ENCODE assay signal across 19 cellular contexts in the genomic region with DNA sequence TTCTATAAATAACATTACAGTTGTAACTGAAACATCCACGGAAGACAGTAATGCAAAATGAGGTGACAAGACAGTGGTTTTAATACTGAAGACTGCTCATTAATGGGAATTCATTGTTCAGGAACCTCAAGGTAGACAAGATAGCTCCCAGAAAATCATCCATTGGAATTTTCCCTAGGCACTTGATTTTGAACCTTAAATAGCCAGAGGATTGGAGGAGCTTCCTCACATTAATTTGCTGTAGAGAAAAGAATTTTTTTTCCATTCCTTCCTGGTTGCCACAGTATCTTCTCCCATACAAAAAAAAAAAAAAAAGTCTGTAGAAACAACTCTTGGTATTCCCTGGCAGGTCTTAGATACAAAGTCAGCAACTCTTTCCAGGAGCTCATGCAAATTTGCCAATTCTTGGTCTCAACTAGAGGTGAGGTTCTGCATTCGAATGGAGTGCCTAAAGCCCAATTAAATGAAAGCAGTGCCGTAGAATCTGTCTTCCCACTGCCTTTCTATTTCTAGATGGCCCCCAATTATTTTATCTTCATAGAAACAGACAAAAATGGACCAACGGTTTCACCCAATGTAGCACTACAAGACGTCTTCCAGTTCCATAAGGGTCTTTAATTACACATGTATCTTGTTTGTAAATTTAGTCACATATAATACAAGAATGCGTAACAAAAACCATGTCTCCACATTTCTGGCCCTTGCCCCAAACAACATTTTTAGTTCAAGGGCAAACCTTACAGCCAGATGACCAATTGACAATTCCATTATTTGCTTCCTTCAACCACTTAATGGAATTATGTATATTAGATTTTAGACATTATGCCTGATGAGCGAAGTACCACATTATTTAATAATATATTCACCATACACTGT. TPM values are rescaled to one million over a fixed set of nuclear protein-coding genes. Genes with fewer than 3 reads are reported as not detected.
DNase-seq lines count a peak whose midpoint lies in the region; ATAC-seq lines count a peak whose summit lies in the region.
"Had no signal": no experiment of that assay in that cellular context is flagged by ENCODE, and none has a peak within 500 bp of the region (broad histone marks: within the 10 kb centered on the region; RNA-seq: fewer than 3 reads in every experiment).

No MANE protein-coding gene starts in this region.

- H2BK5ac ChIP-seq in mesenchymal stem cell (ENCODE audit: low read depth, low read length, poor library complexity, severe bottlenecking): no peak overlapping the region

- WGBS in mesenchymal stem cell: 93% methylated on average over 6 of the region's 7 CpGs

- no peak overlapping the region for H2AFZ ChIP-seq in mesenchymal stem cell (ENCODE audit: low read depth, low read length)
- H2AFZ ChIP-seq: parathyroid adenoma had no signal

- no peak overlapping the region for H3K18ac ChIP-seq in mesenchymal stem cell (ENCODE audit: low read depth in 1 of 2, low read length in 2 of 2)

- H3K9ac ChIP-seq in mesenchymal stem cell (ENCODE audit: low read length): peak overlapping the region; percentile 10
- H3K9ac ChIP-seq: BLaER1, parathyroid adenoma had no signal

- no peak overlapping the region for H2AK5ac ChIP-seq in mesenchymal stem cell (ENCODE audit: low read length, severe bottlenecking)

- peak overlapping the region; percentile 40 for H3K27ac ChIP-seq in mesenchymal stem cell (ENCODE audit: low read length, poor library complexity, severe bottlenecking)
- H3K27ac ChIP-seq: BLaER1, foreskin keratinocyte, parathyroid adenoma, thoracic aorta had no signal

- no peaks in the 10 kb centered on the region for H3K9me3 ChIP-seq in mesenchymal stem cell (ENCODE audit: control insufficient read depth, low read length)
- H3K9me3 ChIP-seq: BLaER1, thoracic aorta had no signal

- H3K36me3 ChIP-seq in mesenchymal stem cell (ENCODE audit: control insufficient read depth in 1 of 2, insufficient read depth in 2 of 2, low read depth in 1 of 2, low read length in 2 of 2): peaks cover 0 to 61% of the 10 kb centered on the region in 2 experiments

- no peak overlapping the region for H3K23ac ChIP-seq in mesenchymal stem cell (ENCODE audit: low read length in 2 of 2)

- no peaks in the 10 kb centered on the region for H3K79me1 ChIP-seq in mesenchymal stem cell (replicated peaks; ENCODE audit: low read length, poor library complexity, severe bottlenecking)

- no peak overlapping the region for H4K91ac ChIP-seq in mesenchymal stem cell (ENCODE audit: low read length)

- DNase-seq in DMS53 treated with DMSO at 0.1 percent for 48 hours (lab: John Stamatoyannopoulos, UW; ENCODE audit: unreplicated experiment) (peak; percentile 41), NAMALWA (ENCODE audit: low spot score) (peak; percentile 18), cerebellar cortex (ENCODE audit: low spot score) (peak; percentile 54), mesenchymal stem cell (no peak), anterior cingulate cortex (lab: John Stamatoyannopoulos, UW) (no peak), A172 (ENCODE audit: low spot score) (no peak)
- DNase-seq in effector CD4-positive, alpha-beta T cell: no peak
- DNase-seq: activated CD4-positive, alpha-beta T cell treated with anti-CD3 and anti-CD28 coated beads for 36 hours; activated CD8-positive, alpha-beta memory T cell treated with anti-CD3 and anti-CD28 coated beads, Interleukin-2, amount 50 U/mL, for 4 hours; DMS79; effector CD8-positive, alpha-beta T cell; NCI-H1694; small intestine had no signal

- no peak overlapping the region for H2BK15ac ChIP-seq in mesenchymal stem cell (ENCODE audit: low read depth, poor library complexity, severe bottlenecking)

- no peak overlapping the region for H3K4me3 ChIP-seq in mesenchymal stem cell (ENCODE audit: insufficient read depth in 1 of 2, low read depth in 1 of 2, low read length in 2 of 2)
- H3K4me3 ChIP-seq: BLaER1, thoracic aorta had no signal

- no peaks in the 10 kb centered on the region for H3K4me1 ChIP-seq in mesenchymal stem cell (ENCODE audit: control insufficient read depth, insufficient read depth, low read depth, low read length)

- no peak overlapping the region for H2BK120ac ChIP-seq in mesenchymal stem cell (ENCODE audit: low read depth, low read length)

- no peak overlapping the region for H2BK12ac ChIP-seq in mesenchymal stem cell (ENCODE audit: low read length in 2 of 2)

- ATAC-seq in GM21825 (IDR thresholded peaks at IDR 0.05; ENCODE audit: unreplicated experiment): no peak
- ATAC-seq: activated naive CD4-positive, alpha-beta T cell treated with anti-CD3 and anti-CD28 coated beads, Interleukin-2, amount 50 U/mL, for 72 hours had no signal

- H3K14ac ChIP-seq in mesenchymal stem cell (ENCODE audit: low read length in 2 of 2): no peak overlapping the region

- H3K4me2 ChIP-seq in mesenchymal stem cell (ENCODE audit: low read length, poor library complexity, severe bottlenecking): no peak overlapping the region
- H3K4me2 ChIP-seq: BLaER1 had no signal

- H4K8ac ChIP-seq in mesenchymal stem cell (ENCODE audit: low read length): no peak overlapping the region

- H3K4ac ChIP-seq in mesenchymal stem cell (ENCODE audit: low read depth in 1 of 2, low read length in 2 of 2): no peak overlapping the region

- H3K27me3 ChIP-seq in mesenchymal stem cell (ENCODE audit: control insufficient read depth in 1 of 2, insufficient read depth in 1 of 2, low read length in 2 of 2): no peaks in the 10 kb centered on the region
- H3K27me3 ChIP-seq: BLaER1, foreskin keratinocyte had no signal

RNA-seq across cellular contexts. Expression of gene SLC38A2, which starts 13.5 kb away (rescaled TPM):
- 438 TPM for polyA plus RNA-seq in mesenchymal stem cell (2013, experiment 1 of 2)
- 429 TPM for polyA plus RNA-seq in mesenchymal stem cell (2013, experiment 2 of 2)
- total RNA-seq in A172 (2014; rRNA removed; shearing (Covaris generic)): 140 and 141 TPM in 2 replicates

Comparison
In these comparisons a context has a peak if more than half of its experiments do, and no peak if none do; other contexts are left out.
1. DNase-seq: peak in DMS53 treated with DMSO at 0.1 percent for 48 hours (single experiment), NAMALWA (single experiment) and cerebellar cortex (single experiment); none in mesenchymal stem cell (single experiment), anterior cingulate cortex (0 of 58), A172 (single experiment) and effector CD4-positive, alpha-beta T cell (single experiment).